18 cellular contexts compared by ENCODE assay signal in the genomic region with DNA sequence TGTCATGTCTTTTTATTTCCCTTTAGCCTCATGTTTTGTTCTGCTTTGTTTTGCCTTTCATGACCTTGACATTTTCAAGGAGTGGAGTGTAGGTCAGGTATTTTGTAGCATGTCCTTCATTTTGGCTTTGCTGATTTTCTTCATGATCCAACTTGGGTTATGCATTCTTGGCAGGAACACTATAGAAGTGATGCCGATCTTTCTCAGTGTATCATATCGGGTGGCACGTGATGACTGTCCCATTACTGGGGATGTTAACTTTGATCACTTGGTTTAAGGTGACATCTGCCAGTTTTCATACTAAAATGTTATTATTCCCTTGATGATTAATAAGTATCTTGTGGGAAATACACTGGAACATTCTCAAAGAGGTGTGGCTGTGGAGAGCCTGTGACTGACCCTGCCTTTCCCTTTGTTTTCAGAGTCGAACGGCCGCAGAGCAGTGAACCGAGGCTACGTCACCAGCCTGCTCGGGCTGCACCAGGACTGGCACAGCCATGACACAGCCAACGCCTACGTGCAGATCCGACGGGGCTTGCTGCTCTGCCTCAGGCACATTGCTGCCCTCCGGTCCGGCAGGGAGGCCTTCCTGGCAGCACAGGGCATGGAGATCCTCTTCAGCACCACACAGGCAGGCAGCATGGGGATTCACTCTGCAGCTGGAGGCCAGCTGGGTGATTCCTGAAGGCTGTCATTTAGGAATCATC.
A peak's percentile ranks its signal among the peaks of the same experiment; 100 is the strongest.
DNase-seq lines count a peak whose midpoint lies in the region; ATAC-seq and TF ChIP-seq lines count a peak whose summit lies in the region.
"Had no signal": no experiment of that assay in that cellular context is flagged by ENCODE, and none has a peak within 500 bp of the region (broad histone marks: within the 10 kb centered on the region; RNA-seq: fewer than 3 reads in every experiment).

No MANE protein-coding gene starts in this region.

- no peak overlapping the region for H2AFZ ChIP-seq in GM23248

- H3K4me1 ChIP-seq in GM23248 (ENCODE audit: insufficient read depth), result no peaks in the 10 kb centered on the region
- no peaks in the 10 kb centered on the region for H3K4me1 ChIP-seq in CD8-positive, alpha-beta memory T cell (ENCODE audit: insufficient read depth, low read length)

- intact Hi-C loops in MCF 10A (cut with micrococcal nuclease), result loop anchor here (5.0 kb wide), 1 partner anchor 90 kb away; no protein-coding TSS in a partner anchor
- intact Hi-C loops in sciatic nerve (cut with DNase I), result no loop called here

- H3K4me2 ChIP-seq in GM23248 (ENCODE audit: unreplicated experiment), result no peak overlapping the region
- H3K4me2 ChIP-seq: SK-N-SH had no signal

- POLR2A ChIA-PET in MCF 10A (lab: Yijun Ruan, JAX), result no interaction called here
- POLR2A ChIA-PET in CD8-positive, alpha-beta memory T cell (lab: Charles Lee), result no interaction called here

- peak overlapping the region; percentile 78 for H3K27ac Mint-ChIP-seq in MCF 10A (ENCODE audit: low read depth, unreplicated experiment)
- no peak overlapping the region for H3K27ac Mint-ChIP-seq in CD8-positive, alpha-beta memory T cell
- H3K27ac Mint-ChIP-seq: CD8-positive, alpha-beta T cell had no signal

- no peaks in the 10 kb centered on the region for H3K9me2 ChIP-seq in GM23248 (ENCODE audit: insufficient read depth)
- H3K9me2 ChIP-seq: SK-N-SH had no signal

- H3K36me3 ChIP-seq in GM23248 (ENCODE audit: low read depth), result no peaks in the 10 kb centered on the region
- no peaks in the 10 kb centered on the region for H3K36me3 ChIP-seq in CD8-positive, alpha-beta memory T cell (ENCODE audit: insufficient read depth, low read length)
- H3K36me3 ChIP-seq: BLaER1 treated with 17β-estradiol and CSF1 and Interleukin-3, amounts not matched to agents 10 nM and 100 nM had no signal

- CTCF ChIA-PET in MCF 10A (lab: Yijun Ruan, JAX), result interaction anchor here (0.6 to 1.2 kb wide), 2 partner anchors 16 to 1573 kb away, joined by 3 to 4 read pairs; no protein-coding TSS in a partner anchor
- CTCF ChIA-PET in CD8-positive, alpha-beta memory T cell (lab: Charles Lee), result no interaction called here

- H3K9ac ChIP-seq in GM23248, result no peak overlapping the region
- H3K9ac ChIP-seq: BLaER1 treated with 17β-estradiol and CSF1 and Interleukin-3, amounts not matched to agents 10 nM and 100 nM; SK-N-SH had no signal

- H3K27me3 ChIP-seq in GM23248 (replicated peaks; ENCODE audit: insufficient read depth), result no peaks in the 10 kb centered on the region
- H3K27me3 ChIP-seq in CD8-positive, alpha-beta memory T cell (ENCODE audit: insufficient read depth, low read length, poor library complexity, severe bottlenecking), result no peaks in the 10 kb centered on the region
- H3K27me3 ChIP-seq: BLaER1 treated with 17β-estradiol and CSF1 and Interleukin-3, amounts not matched to agents 10 nM and 100 nM had no signal

- peaks cover 8% of the 10 kb centered on the region for H3K4me1 Mint-ChIP-seq in MCF 10A (ENCODE audit: insufficient read depth, unreplicated experiment)
- no peaks in the 10 kb centered on the region for H3K4me1 Mint-ChIP-seq in CD8-positive, alpha-beta memory T cell

- in situ Hi-C loops in GM23248 (cut with MboI), result no loop called here

- no peaks in the 10 kb centered on the region for H3K79me2 ChIP-seq in GM23248 (ENCODE audit: insufficient read depth)

- ATAC-seq in sciatic nerve, result peak; percentile 81
- ATAC-seq: CD8-positive, alpha-beta T cell; K562 had no signal

- no peaks in the 10 kb centered on the region for H3K9me3 ChIP-seq in GM23248 (ENCODE audit: low read depth)
- H3K9me3 ChIP-seq in CD8-positive, alpha-beta memory T cell (ENCODE audit: low read length), result no peaks in the 10 kb centered on the region
- H3K9me3 ChIP-seq: BLaER1 treated with 17β-estradiol and CSF1 and Interleukin-3, amounts not matched to agents 10 nM and 100 nM; SK-N-SH had no signal

- H3K9me3 Mint-ChIP-seq in MCF 10A (ENCODE audit: unreplicated experiment), result no peaks in the 10 kb centered on the region
- no peaks in the 10 kb centered on the region for H3K9me3 Mint-ChIP-seq in CD8-positive, alpha-beta memory T cell
- H3K9me3 Mint-ChIP-seq: CD8-positive, alpha-beta T cell had no signal

- peak overlapping the region; percentile 31 for H3K4me3 Mint-ChIP-seq in MCF 10A (ENCODE audit: unreplicated experiment)
- H3K4me3 Mint-ChIP-seq in CD8-positive, alpha-beta memory T cell, result no peak overlapping the region
- H3K4me3 Mint-ChIP-seq: CD8-positive, alpha-beta T cell had no signal

- peak; percentile 3 for DNase-seq in M059J (ENCODE audit: low read depth)
- DNase-seq in MCF 10A (ENCODE audit: unreplicated experiment), result peak; percentile 55
- peak; percentile 2 for DNase-seq in kidney tubule cell (ENCODE audit: low spot score)
- no peak for DNase-seq in sciatic nerve (ENCODE audit: low spot score)
- no peak for DNase-seq in GM23248
- no peak for DNase-seq in CD8-positive, alpha-beta memory T cell
- no peak for DNase-seq in HuH-7 (ENCODE audit: low spot score)
- DNase-seq in activated CD8-positive, alpha-beta memory T cell treated with anti-CD3 and anti-CD28 coated beads, Interleukin-2, amount 50 U/mL, for 4 hours, result no peak
- DNase-seq: CD8-positive, alpha-beta T cell; DMS53; GOT3; NCI-H1417; NCI-H187; NCI-H526; SHP77 treated with DMSO at 0.1 percent for 48 hours; SK-N-SH had no signal

- H3K36me3 Mint-ChIP-seq in MCF 10A (ENCODE audit: insufficient read depth, unreplicated experiment), result no peaks in the 10 kb centered on the region
- H3K36me3 Mint-ChIP-seq in CD8-positive, alpha-beta memory T cell, result no peaks in the 10 kb centered on the region
- H3K36me3 Mint-ChIP-seq: CD8-positive, alpha-beta T cell had no signal

- BruUV-seq in MCF 10A (replicated peaks; lab: Mats Ljungman, UMichigan), result no TSS peak

- no peaks in the 10 kb centered on the region for H3F3A ChIP-seq in GM23248 (ENCODE audit: insufficient read depth)

- no peaks in the 10 kb centered on the region for H3K27me3 Mint-ChIP-seq in MCF 10A (ENCODE audit: insufficient read depth, unreplicated experiment)
- H3K27me3 Mint-ChIP-seq in CD8-positive, alpha-beta memory T cell, result no peaks in the 10 kb centered on the region

- no peak overlapping the region for H3K27ac ChIP-seq in GM23248
- H3K27ac ChIP-seq in CD8-positive, alpha-beta memory T cell (ENCODE audit: low read depth, low read length), result no peak overlapping the region
- H3K27ac ChIP-seq: BLaER1 treated with 17β-estradiol and CSF1 and Interleukin-3, amounts not matched to agents 10 nM and 100 nM had no signal

- H3K4me3 ChIP-seq in GM23248, result no peak overlapping the region
- no peak overlapping the region for H3K4me3 ChIP-seq in CD8-positive, alpha-beta memory T cell (ENCODE audit: low read length)
- H3K4me3 ChIP-seq: BLaER1 treated with 17β-estradiol and CSF1 and Interleukin-3, amounts not matched to agents 10 nM and 100 nM; K562 had no signal

- no peaks in the 10 kb centered on the region for H4K20me1 ChIP-seq in GM23248 (ENCODE audit: insufficient read depth)
- H4K20me1 ChIP-seq: BLaER1 treated with 17β-estradiol and CSF1 and Interleukin-3, amounts not matched to agents 10 nM and 100 nM had no signal

- no peak for TF ChIP-seq CTCF in MCF 10A (IDR thresholded peaks at IDR 0.05; ENCODE audit: unreplicated experiment)

- WGBS in GM23248 (ENCODE audit: low coverage in 1 of 2, low lambda C conversion rate in 2 of 2, missing lambda C conversion rate in 2 of 2), 2 experiments, result 31 to 39% methylated on average over 15 of the region's 15 CpGs

Comparison
In these comparisons a context has a peak if more than half of its experiments do, and no peak if none do; other contexts are left out.
1. DNase-seq: peak in M059J (single experiment), MCF 10A (single experiment) and kidney tubule cell (single experiment); none in sciatic nerve (single experiment), GM23248 (single experiment), CD8-positive, alpha-beta memory T cell (0 of 5), HuH-7 (single experiment) and activated CD8-positive, alpha-beta memory T cell treated with anti-CD3 and anti-CD28 coated beads, Interleukin-2, amount 50 U/mL, for 4 hours (single experiment).